Comparison of ENCODE assay signal across 19 cellular contexts in genomic region chr7:106862317-106863183, GRCh38. TPM values are rescaled to one million over a fixed set of nuclear protein-coding genes. Genes with fewer than 3 reads are reported as not detected.
DNase-seq lines count a peak whose midpoint lies in the region; ATAC-seq and TF ChIP-seq lines count a peak whose summit lies in the region.
"Had no signal": no experiment of that assay in that cellular context is flagged by ENCODE, and none has a peak within 500 bp of the region (broad histone marks: within the 10 kb centered on the region; RNA-seq: fewer than 3 reads in every experiment).

No MANE protein-coding gene starts in this region.

- no peaks in the 10 kb centered on the region for H3F3A ChIP-seq in PC-3 (ENCODE audit: low read length, unreplicated experiment)

- no peak for TF ChIP-seq POLR2A in stomach (IDR thresholded peaks at IDR 0.05)

- POLR2A ChIA-PET in PC-3 (lab: Charles Lee; ENCODE audit: unreplicated experiment): no interaction called here

- H3K9ac ChIP-seq in endodermal cell (ENCODE audit: extremely low read depth, low read length, poor library complexity, severe bottlenecking) (no peak overlapping the region), PC-3 (ENCODE audit: low read length) (no peak overlapping the region)
- H3K9ac ChIP-seq: KMS-11 had no signal

- H3K36me3 Mint-ChIP-seq in activated naive CD8-positive, alpha-beta T cell: peaks cover 2% of the 10 kb centered on the region
- H3K36me3 Mint-ChIP-seq in activated naive CD8-positive, alpha-beta T cell treated with anti-CD3 and anti-CD28 coated beads for 36 hours: peaks cover 14% of the 10 kb centered on the region
- peaks cover 3 to 4% of the 10 kb centered on the region in 2 donors for H3K36me3 Mint-ChIP-seq in stimulated activated naive B cell treated with anti-CD40 and anti-IgM and Interleukin-4, amounts not matched to agents 10 μg/mL and 1 μg/mL and 100 μg/mL, for 72 hours
- no peaks in the 10 kb centered on the region for H3K36me3 Mint-ChIP-seq in endodermal cell (ENCODE audit: low read depth)

- BruUV-seq in PC-3 (replicated peaks; lab: Mats Ljungman, UMichigan): no TSS peak

- intact Hi-C loops in stomach (cut with DNase I; ENCODE audit: low total_unique reads) (no loop called here), PC-3 (cut with micrococcal nuclease) (no loop called here)

- DNase-seq in activated naive CD8-positive, alpha-beta T cell treated with anti-CD3 and anti-CD28 coated beads for 36 hours: no peak
- DNase-seq in MV-4-11 (lab: John Stamatoyannopoulos, UW): peak; percentile 79
- peak; percentile 59 for DNase-seq in fibroblast of peridontal ligament (ENCODE audit: extremely low read depth)
- DNase-seq in stimulated activated naive B cell treated with anti-CD40 and anti-IgM and Interleukin-4, amounts not matched to agents 10 μg/mL and 1 μg/mL and 100 μg/mL, for 72 hours: no peak
- DNase-seq in endodermal cell: no peak
- DNase-seq in stomach: no peak
- DNase-seq in PC-3: no peak
- DNase-seq: activated CD8-positive, alpha-beta memory T cell treated with anti-CD3 and anti-CD28 coated beads, Interleukin-2, amount 50 U/mL, for 48 hours; anterior cingulate cortex; gastrocnemius medialis; GOT3; NCI-H1930; NCI-H526 treated with DMSO at 0.1 percent for 48 hours; SHP77; stimulated activated CD8-positive, alpha-beta memory T cell treated with anti-CD3 and anti-CD28 coated beads, Interleukin-4, amount 100 ng/mL, for 48 hours; upper lobe of right lung; WERI-Rb-1 had no signal

- H3K27me3 Mint-ChIP-seq in activated naive CD8-positive, alpha-beta T cell: no peaks in the 10 kb centered on the region
- no peaks in the 10 kb centered on the region for H3K27me3 Mint-ChIP-seq in activated naive CD8-positive, alpha-beta T cell treated with anti-CD3 and anti-CD28 coated beads for 36 hours
- H3K27me3 Mint-ChIP-seq in stimulated activated naive B cell treated with anti-CD40 and anti-IgM and Interleukin-4, amounts not matched to agents 10 μg/mL and 1 μg/mL and 100 μg/mL, for 72 hours: no peaks in the 10 kb centered on the region
- H3K27me3 Mint-ChIP-seq in endodermal cell (ENCODE audit: insufficient read depth): no peaks in the 10 kb centered on the region

- H3K27me3 ChIP-seq in endodermal cell (ENCODE audit: control insufficient read depth, insufficient read depth, low read length, poor library complexity, severe bottlenecking): no peaks in the 10 kb centered on the region
- no peaks in the 10 kb centered on the region for H3K27me3 ChIP-seq in stomach
- peaks cover 28% of the 10 kb centered on the region for H3K27me3 ChIP-seq in PC-3 (ENCODE audit: low read length)
- H3K27me3 ChIP-seq: gastrocnemius medialis, upper lobe of right lung had no signal

- H3K9me2 ChIP-seq in PC-3 (replicated peaks; ENCODE audit: low read length): no peaks in the 10 kb centered on the region

- H4K20me1 ChIP-seq in PC-3 (ENCODE audit: low read length): no peaks in the 10 kb centered on the region

- H3K9me3 ChIP-seq in endodermal cell (ENCODE audit: control insufficient read depth, low read length) (no peaks in the 10 kb centered on the region), stomach (peaks cover 0 to 11% (median 3%) of the 10 kb centered on the region in 4 donors), PC-3 (ENCODE audit: low read length) (no peaks in the 10 kb centered on the region)
- H3K9me3 ChIP-seq: gastrocnemius medialis, upper lobe of right lung had no signal

- CTCF ChIA-PET in PC-3 (lab: Charles Lee): no interaction called here

- no peak overlapping the region for H2AFZ ChIP-seq in PC-3 (ENCODE audit: low read length)

- H3K4me1 ChIP-seq in endodermal cell (ENCODE audit: control insufficient read depth, insufficient read depth, low read length) (no peaks in the 10 kb centered on the region), stomach (peaks cover 0 to 34% (median 2%) of the 10 kb centered on the region in 4 donors), PC-3 (ENCODE audit: insufficient read depth, low read length) (no peaks in the 10 kb centered on the region)

- H3K4me2 ChIP-seq in PC-3 (ENCODE audit: low read length): no peak overlapping the region
- H3K4me2 ChIP-seq: KMS-11 had no signal

- peak overlapping the region; percentile 92 for H3K27ac Mint-ChIP-seq in activated naive CD8-positive, alpha-beta T cell
- no peak overlapping the region for H3K27ac Mint-ChIP-seq in activated naive CD8-positive, alpha-beta T cell treated with anti-CD3 and anti-CD28 coated beads for 36 hours
- H3K27ac Mint-ChIP-seq in stimulated activated naive B cell treated with anti-CD40 and anti-IgM and Interleukin-4, amounts not matched to agents 10 μg/mL and 1 μg/mL and 100 μg/mL, for 72 hours: peak overlapping the region; percentile 44
- no peak overlapping the region for H3K27ac Mint-ChIP-seq in endodermal cell

- no peak overlapping the region for H3K27ac ChIP-seq in endodermal cell (ENCODE audit: low read depth, low read length)
- no peak overlapping the region for H3K27ac ChIP-seq in stomach
- H3K27ac ChIP-seq in PC-3 (ENCODE audit: low read length): no peak overlapping the region
- H3K27ac ChIP-seq: gastrocnemius medialis, KMS-11, upper lobe of right lung, WERI-Rb-1 had no signal

- no peak for TF ChIP-seq EP300 in stomach (IDR thresholded peaks at IDR 0.05)

- H3K36me3 ChIP-seq in endodermal cell (ENCODE audit: control insufficient read depth, insufficient read depth, low read length) (no peaks in the 10 kb centered on the region), stomach (peaks cover 0 to 2% (median under 1%) of the 10 kb centered on the region in 4 donors), PC-3 (ENCODE audit: low read depth, low read length) (no peaks in the 10 kb centered on the region)
- H3K36me3 ChIP-seq: gastrocnemius medialis, upper lobe of right lung, WERI-Rb-1 had no signal

- H3K4me1 Mint-ChIP-seq in activated naive CD8-positive, alpha-beta T cell (ENCODE audit: low read depth): peaks cover 57% of the 10 kb centered on the region
- H3K4me1 Mint-ChIP-seq in activated naive CD8-positive, alpha-beta T cell treated with anti-CD3 and anti-CD28 coated beads for 36 hours: peaks cover 42% of the 10 kb centered on the region
- peaks cover 33 to 63% of the 10 kb centered on the region in 2 donors for H3K4me1 Mint-ChIP-seq in stimulated activated naive B cell treated with anti-CD40 and anti-IgM and Interleukin-4, amounts not matched to agents 10 μg/mL and 1 μg/mL and 100 μg/mL, for 72 hours
- peaks cover 23% of the 10 kb centered on the region for H3K4me1 Mint-ChIP-seq in endodermal cell

- TF ChIP-seq CTCF in endodermal cell (conservative IDR thresholded peaks at IDR 0.05) (no peak), stomach (IDR thresholded peaks at IDR 0.05) (no peak), PC-3 (conservative IDR thresholded peaks at IDR 0.05; ENCODE audit: low read depth, low read length) (no peak)

- H3K4me3 ChIP-seq in endodermal cell (ENCODE audit: low read length) (no peak overlapping the region), stomach (no peak overlapping the region), PC-3 (ENCODE audit: low read length) (no peak overlapping the region)
- H3K4me3 ChIP-seq: gastrocnemius medialis, upper lobe of right lung had no signal

- no peaks in the 10 kb centered on the region for H3K79me2 ChIP-seq in PC-3 (ENCODE audit: low read length)

- 90 to 94% methylated on average over 7 to 8 of the region's 8 CpGs for WGBS in endodermal cell (ENCODE audit: insufficient coverage in 1 of 2, insufficient read length in 1 of 2), 2 experiments
- WGBS in stomach, 5 donors: 70 to 83% (median 78%) methylated on average over 8 of the region's 8 CpGs

- no peaks in the 10 kb centered on the region for H3K9me3 Mint-ChIP-seq in activated naive CD8-positive, alpha-beta T cell (ENCODE audit: low read depth)
- H3K9me3 Mint-ChIP-seq in activated naive CD8-positive, alpha-beta T cell treated with anti-CD3 and anti-CD28 coated beads for 36 hours: peaks cover 2% of the 10 kb centered on the region
- no peaks in the 10 kb centered on the region for H3K9me3 Mint-ChIP-seq in stimulated activated naive B cell treated with anti-CD40 and anti-IgM and Interleukin-4, amounts not matched to agents 10 μg/mL and 1 μg/mL and 100 μg/mL, for 72 hours
- no peaks in the 10 kb centered on the region for H3K9me3 Mint-ChIP-seq in endodermal cell

- H3K4me3 Mint-ChIP-seq in activated naive CD8-positive, alpha-beta T cell: no peak overlapping the region
- no peak overlapping the region for H3K4me3 Mint-ChIP-seq in activated naive CD8-positive, alpha-beta T cell treated with anti-CD3 and anti-CD28 coated beads for 36 hours
- peak overlapping the region in 1 of 2 donors; percentile 1 for H3K4me3 Mint-ChIP-seq in stimulated activated naive B cell treated with anti-CD40 and anti-IgM and Interleukin-4, amounts not matched to agents 10 μg/mL and 1 μg/mL and 100 μg/mL, for 72 hours
- H3K4me3 Mint-ChIP-seq in endodermal cell: no peak overlapping the region

- ATAC-seq in stimulated activated naive B cell treated with anti-CD40 and anti-IgM and Interleukin-4, amounts not matched to agents 10 μg/mL and 1 μg/mL and 100 μg/mL, for 72 hours (replicated peaks): no peak
- ATAC-seq in PC-3: no peak
- ATAC-seq: upper lobe of right lung had no signal

RNA-seq across cellular contexts. Expression of gene PIK3CG, which starts 2.5 kb away (rescaled TPM):
- total RNA-seq in activated naive CD8-positive, alpha-beta T cell treated with anti-CD3 and anti-CD28 coated beads for 36 hours: 10 to 100 TPM; 26.3 to 28.8 TPM
- total RNA-seq in endodermal cell (under 1 TPM in 1 of 2 donors, not detected in 1; 0.11 TPM), stomach (10 to 100 TPM in 2 of 5 donors, 1 to 10 TPM in 3; 1.7 to 21.9 (median 7.0) TPM), PC-3 (2014; rRNA removed) (not detected in 2 replicates)
- not detected for polyA plus RNA-seq in endodermal cell (2013, experiment 1 of 2)
- polyA plus RNA-seq in endodermal cell (2013, experiment 2 of 2): not detected
- polyA plus RNA-seq in stomach: 1 to 10 TPM in 1 of 3 donors, under 1 TPM in 2; 0.15 to 1.4 (median 0.87) TPM

Comparison
In these comparisons a context has a peak if more than half of its experiments do, and no peak if none do; other contexts are left out.
1. H3K27ac Mint-ChIP-seq: peak in activated naive CD8-positive, alpha-beta T cell (single experiment) and stimulated activated naive B cell treated with anti-CD40 and anti-IgM and Interleukin-4, amounts not matched to agents 10 μg/mL and 1 μg/mL and 100 μg/mL, for 72 hours (single experiment); none in activated naive CD8-positive, alpha-beta T cell treated with anti-CD3 and anti-CD28 coated beads for 36 hours (single experiment) and endodermal cell (single experiment).
2. DNase-seq: peak in MV-4-11 (single experiment) and fibroblast of peridontal ligament (single experiment); none in activated naive CD8-positive, alpha-beta T cell treated with anti-CD3 and anti-CD28 coated beads for 36 hours (single experiment), stimulated activated naive B cell treated with anti-CD40 and anti-IgM and Interleukin-4, amounts not matched to agents 10 μg/mL and 1 μg/mL and 100 μg/mL, for 72 hours (single experiment), endodermal cell (single experiment), stomach (single experiment) and PC-3 (single experiment).